25 cellular contexts compared by ENCODE assay signal in the genomic region with DNA sequence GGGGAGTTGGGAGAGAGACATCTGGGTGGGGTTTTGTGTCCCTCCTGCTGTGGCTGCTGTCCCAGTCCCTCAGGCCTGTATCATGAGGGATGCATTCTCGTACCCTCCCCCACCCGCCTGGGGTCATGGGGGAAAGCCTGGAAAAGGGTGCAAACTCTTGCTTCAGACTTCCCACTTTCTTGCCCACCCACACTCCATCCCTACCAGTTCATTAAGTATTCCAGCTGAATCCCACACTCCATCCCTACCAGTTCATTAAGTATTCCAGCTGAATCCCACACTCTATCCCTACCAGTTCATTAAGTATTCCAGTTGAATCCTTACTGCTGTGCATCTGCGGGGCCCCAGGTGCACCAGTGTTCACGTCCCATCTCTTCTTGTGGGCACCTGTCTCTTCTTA.
"Had no signal": no experiment of that assay in that cellular context is flagged by ENCODE, and none has a peak within 500 bp of the region (broad histone marks: within the 10 kb centered on the region; RNA-seq: fewer than 3 reads in every experiment).

No MANE protein-coding gene starts in this region.

- H3K27me3 Mint-ChIP-seq: naive thymus-derived CD8-positive, alpha-beta T cell had no signal

- ATAC-seq: naive thymus-derived CD8-positive, alpha-beta T cell; stimulated activated naive B cell treated with anti-CD40 and anti-IgM and Interleukin-4, amounts not matched to agents 10 μg/mL and 1 μg/mL and 100 μg/mL, for 72 hours; stimulated activated naive CD8-positive, alpha-beta T cell treated with anti-CD3 and anti-CD28 coated beads, Interleukin-15, Interleukin-2, amounts not matched to agents 100 U/mL and 50 U/mL, for 24 hours had no signal

- H3K9me3 ChIP-seq: ovary, prostate gland, stomach, testis, thyroid gland, transverse colon, upper lobe of left lung, vagina had no signal

- H3K27ac Mint-ChIP-seq: stimulated activated naive B cell treated with anti-CD40 and anti-IgM and Interleukin-4, amounts not matched to agents 10 μg/mL and 1 μg/mL and 100 μg/mL, for 72 hours had no signal

- H3K36me3 ChIP-seq: left ventricle myocardium inferior, neural progenitor cell, ovary, prostate gland, stomach, thyroid gland, transverse colon, upper lobe of left lung, vagina had no signal

- H3K36me3 Mint-ChIP-seq: naive thymus-derived CD8-positive, alpha-beta T cell; neural progenitor cell; stimulated activated naive B cell treated with anti-CD40 and anti-IgM and Interleukin-4, amounts not matched to agents 10 μg/mL and 1 μg/mL and 100 μg/mL, for 72 hours had no signal

- H3K9me3 Mint-ChIP-seq: naive thymus-derived CD8-positive, alpha-beta T cell; nephron progenitor cell; stimulated activated naive B cell treated with anti-CD40 and anti-IgM and Interleukin-4, amounts not matched to agents 10 μg/mL and 1 μg/mL and 100 μg/mL, for 72 hours had no signal

- DNase-seq: islet precursor cell; left ventricle myocardium inferior; midbrain; naive thymus-derived CD8-positive, alpha-beta T cell; ovary; posterior cingulate gyrus; retina; stimulated activated CD4-positive, alpha-beta T cell treated with anti-CD3 and anti-CD28 coated beads, Interleukin-12 subunit alpha, Interleukin-12 subunit beta, amount 100 ng/mL, for 4 hours; stimulated activated CD4-positive, alpha-beta T cell treated with anti-CD3 and anti-CD28 coated beads, Interleukin-15, amount 100 ng/mL, for 24 hours; stimulated activated CD4-positive, alpha-beta T cell treated with anti-CD3 and anti-CD28 coated beads, Interleukin-2, amount 100 ng/mL, for 24 hours; stimulated activated CD4-positive, alpha-beta T cell treated with anti-CD3 and anti-CD28 coated beads, Interleukin-4, amount 100 ng/mL, for 1 hour; stimulated activated naive B cell treated with anti-CD40 and anti-IgM and Interleukin-4, amounts not matched to agents 10 μg/mL and 1 μg/mL and 100 μg/mL, for 72 hours; stimulated activated naive CD8-positive, alpha-beta T cell treated with anti-CD3 and anti-CD28 coated beads, Interleukin-15, Interleukin-2, amounts not matched to agents 100 U/mL and 50 U/mL, for 24 hours; stomach; transverse colon; upper lobe of left lung had no signal

- H3K4me3 Mint-ChIP-seq: naive thymus-derived CD8-positive, alpha-beta T cell; nephron progenitor cell; neural progenitor cell; stimulated activated naive B cell treated with anti-CD40 and anti-IgM and Interleukin-4, amounts not matched to agents 10 μg/mL and 1 μg/mL and 100 μg/mL, for 72 hours had no signal

- H3K4me1 ChIP-seq: prostate gland, transverse colon, vagina had no signal

- H3K27ac ChIP-seq: left ventricle myocardium inferior, neural progenitor cell, ovary, prostate gland, stomach, testis, transverse colon, upper lobe of left lung, vagina had no signal

- H3K4me3 ChIP-seq: hepatocyte, left ventricle myocardium inferior, lung, neural progenitor cell, ovary, prostate gland, skin epidermis, stomach, testis, thyroid gland, transverse colon, upper lobe of left lung, vagina had no signal

- H3K4me1 Mint-ChIP-seq: naive thymus-derived CD8-positive, alpha-beta T cell; stimulated activated naive B cell treated with anti-CD40 and anti-IgM and Interleukin-4, amounts not matched to agents 10 μg/mL and 1 μg/mL and 100 μg/mL, for 72 hours had no signal
